ENCODE assay signal across 9 cellular contexts in the genomic region with DNA sequence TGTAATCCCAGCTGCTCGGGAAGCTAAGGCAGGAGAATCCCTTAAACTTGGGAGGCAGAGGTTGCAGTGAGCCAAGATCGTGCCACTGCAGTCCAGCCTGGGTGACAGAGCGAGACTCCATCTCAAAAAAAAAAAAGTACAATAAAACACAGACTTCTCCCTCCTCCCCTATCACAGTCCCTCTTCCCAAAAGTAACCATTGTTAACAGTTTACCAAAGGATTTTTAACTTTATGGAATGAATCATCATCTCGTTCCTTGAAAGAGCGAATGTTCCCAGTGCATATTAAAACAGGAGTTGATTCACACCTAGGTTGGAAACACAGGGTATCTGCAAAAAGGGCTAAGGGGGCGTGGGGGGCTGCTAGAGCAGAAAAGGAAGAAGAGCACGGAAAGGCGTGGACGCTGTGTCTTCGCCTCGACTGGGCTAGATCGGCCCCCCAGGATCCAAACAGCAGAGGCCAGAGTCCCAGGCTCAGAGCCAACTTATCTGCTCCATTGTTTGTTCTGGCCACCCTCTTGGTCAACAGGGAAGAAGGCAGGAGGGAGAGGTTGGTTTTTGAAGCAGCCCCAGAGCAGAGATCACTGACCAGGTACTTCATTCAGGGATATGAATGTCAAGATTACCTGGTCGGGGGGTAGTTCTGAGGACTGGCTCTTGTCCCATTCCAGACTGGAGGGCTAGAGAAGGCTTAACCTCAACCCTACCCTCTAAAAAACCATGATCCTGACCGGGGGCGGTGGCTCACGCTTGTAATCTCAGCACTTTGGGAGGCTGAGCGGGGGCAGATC. TPM values are rescaled to one million over a fixed set of nuclear protein-coding genes. Genes with fewer than 3 reads are reported as not detected.
DNase-seq lines count a peak whose midpoint lies in the region; ATAC-seq and TF ChIP-seq lines count a peak whose summit lies in the region.
"Had no signal": no experiment of that assay in that cellular context is flagged by ENCODE, and none has a peak within 500 bp of the region (broad histone marks: within the 10 kb centered on the region; RNA-seq: fewer than 3 reads in every experiment).

No MANE protein-coding gene starts in this region.

- H3K36me3 ChIP-seq in endodermal cell (ENCODE audit: control insufficient read depth, insufficient read depth, low read length), result no peaks in the 10 kb centered on the region
- H3K36me3 ChIP-seq in upper lobe of right lung, result no peaks in the 10 kb centered on the region

- H3K27me3 ChIP-seq in endodermal cell (ENCODE audit: control insufficient read depth, insufficient read depth, low read length, poor library complexity, severe bottlenecking) (no peaks in the 10 kb centered on the region), upper lobe of right lung (no peaks in the 10 kb centered on the region)

- H3K4me3 Mint-ChIP-seq in activated CD4-positive, alpha-beta T cell treated with anti-CD3 and anti-CD28 coated beads, Interleukin-2, amount 10 ng/mL, durations not matched to agents 24 days and 14 days, result no peak overlapping the region
- H3K4me3 Mint-ChIP-seq in activated CD4-positive, alpha-beta T cell treated with anti-CD3 and anti-CD28 coated beads, Interleukin-2, amount 10 ng/mL, durations not matched to agents 7 days and 5 days, result no peak overlapping the region
- peak overlapping the region; percentile 92 for H3K4me3 Mint-ChIP-seq in endodermal cell
- H3K4me3 Mint-ChIP-seq in naive thymus-derived CD8-positive, alpha-beta T cell, result peak overlapping the region in 2 of 10 donors; percentile 78 to 86

- peaks cover 61% of the 10 kb centered on the region for H3K4me1 Mint-ChIP-seq in activated CD4-positive, alpha-beta T cell treated with anti-CD3 and anti-CD28 coated beads, Interleukin-2, amount 10 ng/mL, durations not matched to agents 24 days and 14 days
- H3K4me1 Mint-ChIP-seq in activated CD4-positive, alpha-beta T cell treated with anti-CD3 and anti-CD28 coated beads, Interleukin-2, amount 10 ng/mL, durations not matched to agents 7 days and 5 days, result peaks cover 70% of the 10 kb centered on the region
- peaks cover 54% of the 10 kb centered on the region for H3K4me1 Mint-ChIP-seq in endodermal cell
- peaks cover 35 to 67% (median 67%) of the 10 kb centered on the region in 4 donors for H3K4me1 Mint-ChIP-seq in naive thymus-derived CD8-positive, alpha-beta T cell

- CTCF ChIA-PET in activated CD4-positive, alpha-beta T cell treated with anti-CD3 and anti-CD28 coated beads, Interleukin-2, amount 10 ng/mL, durations not matched to agents 7 days and 5 days (lab: Charles Lee), result interaction anchor here (2.2 to 10.0 kb wide), 3 partner anchors 9 to 124 kb away, joined by 11 to 83 read pairs (median 14); no protein-coding TSS in a partner anchor

- no peaks in the 10 kb centered on the region for H3K9me3 ChIP-seq in endodermal cell (ENCODE audit: control insufficient read depth, low read length)
- H3K9me3 ChIP-seq in upper lobe of right lung, result no peaks in the 10 kb centered on the region

- H3K4me1 ChIP-seq in endodermal cell (ENCODE audit: control insufficient read depth, insufficient read depth, low read length) (peaks cover 14% of the 10 kb centered on the region), upper lobe of right lung (peaks cover 71% of the 10 kb centered on the region)

- POLR2A ChIA-PET in activated CD4-positive, alpha-beta T cell treated with anti-CD3 and anti-CD28 coated beads, Interleukin-2, amount 10 ng/mL, durations not matched to agents 7 days and 5 days (lab: Charles Lee), result no interaction called here
- POLR2A ChIA-PET in naive thymus-derived CD8-positive, alpha-beta T cell (lab: Charles Lee), result interaction anchor here (0.6 to 0.7 kb wide), 3 partner anchors 12 to 118 kb away, joined by 3 to 4 read pairs (median 3); no protein-coding TSS in a partner anchor

- H3K4me3 ChIP-seq in endodermal cell (ENCODE audit: low read length) (peak overlapping the region; percentile 29), upper lobe of right lung (no peak overlapping the region)

- H3K27me3 Mint-ChIP-seq in activated CD4-positive, alpha-beta T cell treated with anti-CD3 and anti-CD28 coated beads, Interleukin-2, amount 10 ng/mL, durations not matched to agents 24 days and 14 days, result peaks cover 14% of the 10 kb centered on the region
- peaks cover 11% of the 10 kb centered on the region for H3K27me3 Mint-ChIP-seq in activated CD4-positive, alpha-beta T cell treated with anti-CD3 and anti-CD28 coated beads, Interleukin-2, amount 10 ng/mL, durations not matched to agents 7 days and 5 days
- peaks cover 47% of the 10 kb centered on the region for H3K27me3 Mint-ChIP-seq in endodermal cell (ENCODE audit: insufficient read depth)
- H3K27me3 Mint-ChIP-seq in naive thymus-derived CD8-positive, alpha-beta T cell, result peaks cover 0 to 2% (median 0%) of the 10 kb centered on the region in 5 donors

- peak overlapping the region; percentile 13 for H3K27ac Mint-ChIP-seq in activated CD4-positive, alpha-beta T cell treated with anti-CD3 and anti-CD28 coated beads, Interleukin-2, amount 10 ng/mL, durations not matched to agents 24 days and 14 days
- H3K27ac Mint-ChIP-seq in activated CD4-positive, alpha-beta T cell treated with anti-CD3 and anti-CD28 coated beads, Interleukin-2, amount 10 ng/mL, durations not matched to agents 7 days and 5 days, result no peak overlapping the region
- no peak overlapping the region for H3K27ac Mint-ChIP-seq in endodermal cell
- peak overlapping the region; percentile 56 to 100 (median 80) for H3K27ac Mint-ChIP-seq in naive thymus-derived CD8-positive, alpha-beta T cell

- DNase-seq in activated CD4-positive, alpha-beta T cell treated with anti-CD3 and anti-CD28 coated beads, Interleukin-2, amount 10 ng/mL, durations not matched to agents 24 days and 14 days, result no peak
- DNase-seq in activated CD4-positive, alpha-beta T cell treated with anti-CD3 and anti-CD28 coated beads, Interleukin-2, amount 10 ng/mL, durations not matched to agents 7 days and 5 days, result no peak
- DNase-seq in endodermal cell (no peak), upper lobe of right lung (no peak)
- DNase-seq in naive thymus-derived CD8-positive, alpha-beta T cell, result no peak
- DNase-seq in activated CD4-positive, alpha-beta T cell treated with anti-CD3 and anti-CD28 coated beads, Interleukin-2, amount 50 U/mL, for 48 hours, result no peak
- DNase-seq in activated CD4-positive, alpha-beta T cell treated with anti-CD3 and anti-CD28 coated beads for 48 hours, result no peak
- DNase-seq: NCI-H146 had no signal

- TF ChIP-seq CTCF in endodermal cell (conservative IDR thresholded peaks at IDR 0.05) (no peak), upper lobe of right lung (IDR thresholded peaks at IDR 0.05) (no peak)

- no peak overlapping the region for H3K9ac ChIP-seq in endodermal cell (ENCODE audit: extremely low read depth, low read length, poor library complexity, severe bottlenecking)

- no peak for ATAC-seq in naive thymus-derived CD8-positive, alpha-beta T cell
- ATAC-seq in upper lobe of right lung (no peak), GM21367 (IDR thresholded peaks at IDR 0.05; ENCODE audit: unreplicated experiment) (no peak)

- H3K27ac ChIP-seq in endodermal cell (ENCODE audit: low read depth, low read length) (no peak overlapping the region), upper lobe of right lung (peak overlapping the region; percentile 99)

- intact Hi-C loops in activated CD4-positive, alpha-beta T cell treated with anti-CD3 and anti-CD28 coated beads, Interleukin-2, amount 10 ng/mL, durations not matched to agents 24 days and 14 days (cut with micrococcal nuclease), result no loop called here
- intact Hi-C loops in upper lobe of right lung (cut with DNase I), result no loop called here

- H3K9me3 Mint-ChIP-seq in activated CD4-positive, alpha-beta T cell treated with anti-CD3 and anti-CD28 coated beads, Interleukin-2, amount 10 ng/mL, durations not matched to agents 24 days and 14 days, result no peaks in the 10 kb centered on the region
- H3K9me3 Mint-ChIP-seq in activated CD4-positive, alpha-beta T cell treated with anti-CD3 and anti-CD28 coated beads, Interleukin-2, amount 10 ng/mL, durations not matched to agents 7 days and 5 days, result no peaks in the 10 kb centered on the region
- no peaks in the 10 kb centered on the region for H3K9me3 Mint-ChIP-seq in endodermal cell
- H3K9me3 Mint-ChIP-seq in naive thymus-derived CD8-positive, alpha-beta T cell, result peaks cover 0 to 2% (median 0%) of the 10 kb centered on the region in 9 donors

- WGBS in endodermal cell (ENCODE audit: insufficient coverage in 1 of 2, insufficient read length in 1 of 2), 2 experiments, result 84 to 89% methylated on average over 16 to 17 of the region's 17 CpGs

- peaks cover 3% of the 10 kb centered on the region for H3K36me3 Mint-ChIP-seq in activated CD4-positive, alpha-beta T cell treated with anti-CD3 and anti-CD28 coated beads, Interleukin-2, amount 10 ng/mL, durations not matched to agents 24 days and 14 days (ENCODE audit: low read depth)
- peaks cover 2% of the 10 kb centered on the region for H3K36me3 Mint-ChIP-seq in activated CD4-positive, alpha-beta T cell treated with anti-CD3 and anti-CD28 coated beads, Interleukin-2, amount 10 ng/mL, durations not matched to agents 7 days and 5 days (ENCODE audit: low read depth)
- no peaks in the 10 kb centered on the region for H3K36me3 Mint-ChIP-seq in endodermal cell (ENCODE audit: low read depth)
- no peaks in the 10 kb centered on the region for H3K36me3 Mint-ChIP-seq in naive thymus-derived CD8-positive, alpha-beta T cell

RNA-seq across cellular contexts. Expression of gene AHNAK, which starts 2.1 kb away (rescaled TPM):
- total RNA-seq in activated CD4-positive, alpha-beta T cell treated with anti-CD3 and anti-CD28 coated beads, Interleukin-2, amount 10 ng/mL, durations not matched to agents 24 days and 14 days, result 88.8 and 91.5 TPM in 2 replicates
- 100 to 1,000 TPM; 206 to 237 TPM for total RNA-seq in activated CD4-positive, alpha-beta T cell treated with anti-CD3 and anti-CD28 coated beads, Interleukin-2, amount 10 ng/mL, durations not matched to agents 7 days and 5 days
- total RNA-seq in endodermal cell (100 to 1,000 TPM; 109 to 165 TPM), upper lobe of right lung (819 TPM)
- 18.4 TPM for polyA plus RNA-seq in endodermal cell (2013, experiment 1 of 2)
- polyA plus RNA-seq in endodermal cell (2013, experiment 2 of 2), result 24.8 TPM
- 100 to 1,000 TPM; 227 to 231 TPM for total RNA-seq in naive thymus-derived CD8-positive, alpha-beta T cell
- 10 to 100 TPM in 1 of 3 donors, 1 to 10 TPM in 2; 7.7 to 19.8 (median 9.4) TPM for polyA plus RNA-seq in naive thymus-derived CD8-positive, alpha-beta T cell

RNA-seq across cellular contexts. Expression of gene EEF1G, which starts 25.0 kb away (rescaled TPM):
- 1,271 and 1,309 TPM in 2 replicates for total RNA-seq in activated CD4-positive, alpha-beta T cell treated with anti-CD3 and anti-CD28 coated beads, Interleukin-2, amount 10 ng/mL, durations not matched to agents 24 days and 14 days
- total RNA-seq in activated CD4-positive, alpha-beta T cell treated with anti-CD3 and anti-CD28 coated beads, Interleukin-2, amount 10 ng/mL, durations not matched to agents 7 days and 5 days, result 1,000 to 10,000 TPM; 1,239 to 1,470 TPM
- total RNA-seq in endodermal cell (1,000 to 10,000 TPM; 1,705 to 1,818 TPM), upper lobe of right lung (847 TPM)
- 2,069 TPM for polyA plus RNA-seq in endodermal cell (2013, experiment 1 of 2)
- 1,897 TPM for polyA plus RNA-seq in endodermal cell (2013, experiment 2 of 2)
- 1,000 to 10,000 TPM; 2,038 to 2,092 TPM for total RNA-seq in naive thymus-derived CD8-positive, alpha-beta T cell
- polyA plus RNA-seq in naive thymus-derived CD8-positive, alpha-beta T cell, result 1,000 to 10,000 TPM; 1,637 to 2,152 (median 1,960) TPM

RNA-seq across cellular contexts. Expression of gene TUT1, which starts 42.6 kb away (rescaled TPM):
- 45.3 and 50.9 TPM in 2 replicates for total RNA-seq in activated CD4-positive, alpha-beta T cell treated with anti-CD3 and anti-CD28 coated beads, Interleukin-2, amount 10 ng/mL, durations not matched to agents 24 days and 14 days
- total RNA-seq in activated CD4-positive, alpha-beta T cell treated with anti-CD3 and anti-CD28 coated beads, Interleukin-2, amount 10 ng/mL, durations not matched to agents 7 days and 5 days, result 10 to 100 TPM; 24.1 to 26.0 TPM
- total RNA-seq in endodermal cell (10 to 100 TPM; 16.0 to 33.5 TPM), upper lobe of right lung (17.6 TPM)
- polyA plus RNA-seq in endodermal cell (2013, experiment 1 of 2), result 22.9 TPM
- 19.0 TPM for polyA plus RNA-seq in endodermal cell (2013, experiment 2 of 2)
- total RNA-seq in naive thymus-derived CD8-positive, alpha-beta T cell, result 10 to 100 TPM; 46.4 to 50.9 TPM
- polyA plus RNA-seq in naive thymus-derived CD8-positive, alpha-beta T cell, result 10 to 100 TPM; 12.8 to 24.4 (median 16.9) TPM

RNA-seq across cellular contexts. Expression of gene MTA2, which starts 52.9 kb away (rescaled TPM):
- total RNA-seq in activated CD4-positive, alpha-beta T cell treated with anti-CD3 and anti-CD28 coated beads, Interleukin-2, amount 10 ng/mL, durations not matched to agents 24 days and 14 days, result 219 and 220 TPM in 2 replicates
- 100 to 1,000 TPM; 270 to 299 TPM for total RNA-seq in activated CD4-positive, alpha-beta T cell treated with anti-CD3 and anti-CD28 coated beads, Interleukin-2, amount 10 ng/mL, durations not matched to agents 7 days and 5 days
- 100 to 1,000 TPM; 131 to 155 TPM for total RNA-seq in endodermal cell
- 118 TPM for polyA plus RNA-seq in endodermal cell (2013, experiment 1 of 2)
- 114 TPM for polyA plus RNA-seq in endodermal cell (2013, experiment 2 of 2)
- 100 to 1,000 TPM; 170 to 178 TPM for total RNA-seq in naive thymus-derived CD8-positive, alpha-beta T cell
- polyA plus RNA-seq in naive thymus-derived CD8-positive, alpha-beta T cell, result 10 to 100 TPM; 15.8 to 32.6 (median 21.5) TPM
- 75.0 TPM for total RNA-seq in upper lobe of right lung

Comparison
In these comparisons a context has a peak if more than half of its experiments do, and no peak if none do; other contexts are left out.
1. H3K27ac Mint-ChIP-seq: peak in activated CD4-positive, alpha-beta T cell treated with anti-CD3 and anti-CD28 coated beads, Interleukin-2, amount 10 ng/mL, durations not matched to agents 24 days and 14 days (single experiment) and naive thymus-derived CD8-positive, alpha-beta T cell (10 of 10); none in activated CD4-positive, alpha-beta T cell treated with anti-CD3 and anti-CD28 coated beads, Interleukin-2, amount 10 ng/mL, durations not matched to agents 7 days and 5 days (single experiment) and endodermal cell (single experiment).